ENCODE assay signal across 8 cellular contexts in genomic region chr17:4949321-4950074, GRCh38. TPM values are rescaled to one million over a fixed set of nuclear protein-coding genes. Genes with fewer than 3 reads are reported as not detected.
DNase-seq lines count a peak whose midpoint lies in the region; ATAC-seq and TF ChIP-seq lines count a peak whose summit lies in the region.

No MANE protein-coding gene starts in this region.

- in situ Hi-C loops in SK-MEL-5 (cut with HindIII; ENCODE audit: low pct_unique_long_range_greater_than_20kb, low sequenced_read_pairs) = no loop called here

- H3K36me3 ChIP-seq in ovary = no peaks in the 10 kb centered on the region
- H3K36me3 ChIP-seq in urinary bladder (ENCODE audit: insufficient read depth) = no peaks in the 10 kb centered on the region

- TF ChIP-seq CTCF in AG09309 (IDR thresholded peaks at IDR 0.05; ENCODE audit: control insufficient read depth, insufficient read depth, low read depth, low read length, missing control alignments) (no peak), ovary (IDR thresholded peaks at IDR 0.05) (no peak)

- peaks cover 2% of the 10 kb centered on the region for H3K4me1 ChIP-seq in ovary (ENCODE audit: insufficient read depth)
- no peaks in the 10 kb centered on the region for H3K4me1 ChIP-seq in urinary bladder (ENCODE audit: insufficient read depth)

- no peaks in the 10 kb centered on the region for H3K9me3 ChIP-seq in ovary

- H3K27me3 ChIP-seq in ovary = no peaks in the 10 kb centered on the region

- H3K27ac ChIP-seq in ovary (peak overlapping the region; percentile 82 to 96), urinary bladder (ENCODE audit: low read depth) (peak overlapping the region; percentile 99)

- H3K4me3 ChIP-seq in AG09309 (ENCODE audit: control insufficient read depth, low read depth, low read length) (peak overlapping the region; percentile 62), ovary (peak overlapping the region; percentile 100), urinary bladder (ENCODE audit: low read depth, low read length) (peak overlapping the region; percentile 97)

- intact Hi-C loops in head of caudate nucleus (cut with DNase I) = loop anchor here (2.0 kb wide), 1 partner anchor 17 kb away; the partner anchor contains the start of gene SPAG7
- intact Hi-C loops in ovary (cut with DNase I) = no loop called here

- no peak for TF ChIP-seq EP300 in ovary (IDR thresholded peaks at IDR 0.05)

- peak; percentile 39 for ATAC-seq in GM18909 (IDR thresholded peaks at IDR 0.05; ENCODE audit: poor library complexity, unreplicated experiment)
- peak; percentile 28 for ATAC-seq in HG03460 (IDR thresholded peaks at IDR 0.05; ENCODE audit: unreplicated experiment)

- WGBS in ovary, 3 donors = 0 to 1% (median 1%) methylated on average over 24 to 75 of the region's 75 CpGs
- under 1% methylated on average over 75 of the region's 75 CpGs for WGBS in urinary bladder

- DNase-seq in AG09309 (ENCODE audit: low read depth) (no peak), SK-MEL-5 (ENCODE audit: low read depth, low spot score) (peak; percentile 53), head of caudate nucleus (peak in 33 of 42 donors; percentile 26 to 79 (median 47)), ovary (peak; percentile 78 to 81 (median 80))
- DNase-seq in activated naive CD4-positive, alpha-beta T cell treated with anti-CD3 and anti-CD28 coated beads, Interleukin-2, amount 50 U/mL, for 16 hours = peak; percentile 75

- TF ChIP-seq POLR2A in ovary (IDR thresholded peaks at IDR 0.05) = no peak

RNA-seq across cellular contexts. Expression of gene PFN1, which starts 1.2 kb away (rescaled TPM):
- 714 and 787 TPM in 2 replicates for total RNA-seq in SK-MEL-5 (2014; rRNA removed; shearing (Covaris generic))
- 1,452 and 1,839 TPM in 2 replicates for polyA plus RNA-seq in SK-MEL-5 (2015; cell fraction: cytosol; rRNA removed)
- 277 and 295 TPM in 2 replicates for polyA plus RNA-seq in SK-MEL-5 (2015; cell fraction: nucleus; rRNA removed)
- 100 to 1,000 TPM; 201 to 415 (median 323) TPM for total RNA-seq in ovary
- 100 to 1,000 TPM; 254 to 542 TPM for polyA plus RNA-seq in ovary
- total RNA-seq in urinary bladder = 205 TPM
- 1,651 TPM for polyA plus RNA-seq in urinary bladder

RNA-seq across cellular contexts. Expression of gene ENO3, which starts 1.4 kb away (rescaled TPM):
- total RNA-seq in SK-MEL-5 (2014; rRNA removed; shearing (Covaris generic)) = 3.6 and 4.3 TPM in 2 replicates
- polyA plus RNA-seq in SK-MEL-5 (2015; cell fraction: cytosol; rRNA removed) = 4.0 and 6.6 TPM in 2 replicates
- polyA plus RNA-seq in SK-MEL-5 (2015; cell fraction: nucleus; rRNA removed) = 99.7 and 106 TPM in 2 replicates
- total RNA-seq in ovary = 1 to 10 TPM; 2.5 to 6.1 (median 4.1) TPM
- 1 to 10 TPM; 1.8 to 5.0 TPM for polyA plus RNA-seq in ovary
- total RNA-seq in urinary bladder = 31.5 TPM
- 6.3 TPM for polyA plus RNA-seq in urinary bladder

RNA-seq across cellular contexts. Expression of gene RNF167, which starts 9.4 kb away (rescaled TPM):
- 30.6 and 38.3 TPM in 2 replicates for total RNA-seq in SK-MEL-5 (2014; rRNA removed; shearing (Covaris generic))
- polyA plus RNA-seq in SK-MEL-5 (2015; cell fraction: cytosol; rRNA removed) = 113 and 132 TPM in 2 replicates
- polyA plus RNA-seq in SK-MEL-5 (2015; cell fraction: nucleus; rRNA removed) = 72.5 and 97.8 TPM in 2 replicates
- total RNA-seq in ovary = 10 to 100 TPM; 22.7 to 89.6 (median 78.1) TPM
- 100 to 1,000 TPM in 1 of 2 donors, 10 to 100 TPM in 1; 91.8 to 221 TPM for polyA plus RNA-seq in ovary
- 15.3 TPM for total RNA-seq in urinary bladder
- polyA plus RNA-seq in urinary bladder = 119 TPM

RNA-seq across cellular contexts. Expression of gene SLC25A11, which starts 9.7 kb away (rescaled TPM):
- 115 and 129 TPM in 2 replicates for total RNA-seq in SK-MEL-5 (2014; rRNA removed; shearing (Covaris generic))
- 131 and 165 TPM in 2 replicates for polyA plus RNA-seq in SK-MEL-5 (2015; cell fraction: cytosol; rRNA removed)
- polyA plus RNA-seq in SK-MEL-5 (2015; cell fraction: nucleus; rRNA removed) = 63.2 and 67.9 TPM in 2 replicates
- total RNA-seq in ovary (10 to 100 TPM; 18.7 to 55.4 (median 42.3) TPM), urinary bladder (27.7 TPM)
- polyA plus RNA-seq in ovary (10 to 100 TPM; 12.7 to 44.1 TPM), urinary bladder (73.5 TPM)

RNA-seq across cellular contexts. Expression of gene GP1BA, which starts 17.4 kb away (rescaled TPM):
- total RNA-seq in SK-MEL-5 (2014; rRNA removed; shearing (Covaris generic)) = not detected in 2 replicates
- polyA plus RNA-seq in SK-MEL-5 (2015; cell fraction: cytosol; rRNA removed) = not detected in 2 replicates
- polyA plus RNA-seq in SK-MEL-5 (2015; cell fraction: nucleus; rRNA removed) = not detected in 2 replicates
- total RNA-seq in ovary (under 1 TPM in 1 of 7 donors, not detected in 6; 0.10 TPM), urinary bladder (not detected)
- polyA plus RNA-seq in ovary (under 1 TPM in 1 of 2 donors, not detected in 1; 0.04 TPM), urinary bladder (0.04 TPM)
